2 cellular contexts compared by ENCODE assay signal in genomic region chr5:74647096-74647495, GRCh38.
TF ChIP-seq lines count a peak whose summit lies in the region.

No MANE protein-coding gene starts in this region.

TF ChIP-seq in A549, 52 proteins besides CTCF, POLR2A, EP300 and RAD21 (continued from another document):
- TF ChIP-seq REST (IDR thresholded peaks at IDR 0.05) (no peak), NPAS2 (CRISPR knock-in tag; IDR thresholded peaks at IDR 0.05; ENCODE audit: borderline replicate concordance) (no peak), FOXS1 (CRISPR knock-in tag; IDR thresholded peaks at IDR 0.05) (no peak), HEYL (CRISPR knock-in tag; IDR thresholded peaks at IDR 0.05) (no peak), FOSL2 (IDR thresholded peaks at IDR 0.05) (no peak), FOSL2 (CRISPR knock-in tag; IDR thresholded peaks at IDR 0.05) (no peak), JUNB (IDR thresholded peaks at IDR 0.05) (no peak), ZSCAN20 (CRISPR knock-in tag; IDR thresholded peaks at IDR 0.05) (no peak), CHD2 (IDR thresholded peaks at IDR 0.05; ENCODE audit: low read length, partially characterized antibody) (no peak), EHMT2 (IDR thresholded peaks at IDR 0.05; ENCODE audit: low read depth) (no peak), CEBPB (IDR thresholded peaks at IDR 0.05) (no peak), MAFK (IDR thresholded peaks at IDR 0.05; ENCODE audit: partially characterized antibody) (no peak), BCL3 (IDR thresholded peaks at IDR 0.05) (no peak)
- TF ChIP-seq, protein P1, sequence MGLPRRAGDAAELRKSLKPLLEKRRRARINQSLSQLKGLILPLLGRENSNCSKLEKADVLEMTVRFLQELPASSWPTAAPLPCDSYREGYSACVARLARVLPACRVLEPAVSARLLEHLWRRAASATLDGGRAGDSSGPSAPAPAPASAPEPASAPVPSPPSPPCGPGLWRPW (IDR thresholded peaks at IDR 0.05) = no peak
- TF ChIP-seq, protein P2, sequence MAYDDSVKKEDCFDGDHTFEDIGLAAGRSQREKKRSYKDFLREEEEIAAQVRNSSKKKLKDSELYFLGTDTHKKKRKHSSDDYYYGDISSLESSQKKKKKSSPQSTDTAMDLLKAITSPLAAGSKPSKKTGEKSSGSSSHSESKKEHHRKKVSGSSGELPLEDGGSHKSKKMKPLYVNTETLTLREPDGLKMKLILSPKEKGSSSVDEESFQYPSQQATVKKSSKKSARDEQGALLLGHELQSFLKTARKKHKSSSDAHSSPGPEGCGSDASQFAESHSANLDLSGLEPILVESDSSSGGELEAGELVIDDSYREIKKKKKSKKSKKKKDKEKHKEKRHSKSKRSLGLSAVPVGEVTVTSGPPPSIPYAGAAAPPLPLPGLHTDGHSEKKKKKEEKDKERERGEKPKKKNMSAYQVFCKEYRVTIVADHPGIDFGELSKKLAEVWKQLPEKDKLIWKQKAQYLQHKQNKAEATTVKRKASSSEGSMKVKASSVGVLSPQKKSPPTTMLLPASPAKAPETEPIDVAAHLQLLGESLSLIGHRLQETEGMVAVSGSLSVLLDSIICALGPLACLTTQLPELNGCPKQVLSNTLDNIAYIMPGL (CRISPR knock-in tag; IDR thresholded peaks at IDR 0.05; ENCODE audit: borderline replicate concordance) = no peak
- TF ChIP-seq, protein P3, sequence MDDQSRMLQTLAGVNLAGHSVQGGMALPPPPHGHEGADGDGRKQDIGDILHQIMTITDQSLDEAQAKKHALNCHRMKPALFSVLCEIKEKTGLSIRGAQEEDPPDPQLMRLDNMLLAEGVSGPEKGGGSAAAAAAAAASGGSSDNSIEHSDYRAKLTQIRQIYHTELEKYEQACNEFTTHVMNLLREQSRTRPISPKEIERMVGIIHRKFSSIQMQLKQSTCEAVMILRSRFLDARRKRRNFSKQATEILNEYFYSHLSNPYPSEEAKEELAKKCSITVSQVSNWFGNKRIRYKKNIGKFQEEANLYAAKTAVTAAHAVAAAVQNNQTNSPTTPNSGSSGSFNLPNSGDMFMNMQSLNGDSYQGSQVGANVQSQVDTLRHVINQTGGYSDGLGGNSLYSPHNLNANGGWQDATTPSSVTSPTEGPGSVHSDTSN (IDR thresholded peaks at IDR 0.05) = no peak
TF ChIP-seq in A549: peak in this region for 0.

TF ChIP-seq in endothelial cell of umbilical vein, 7 proteins besides CTCF, POLR2A, EP300 and RAD21 (continued from another document):
- no peak for TF ChIP-seq EZH2 (IDR thresholded peaks at IDR 0.05; ENCODE audit: borderline replicate concordance, low read depth, low read length, severe bottlenecking)
TF ChIP-seq in endothelial cell of umbilical vein: peak in this region for 0.
